Comparison of ENCODE assay signal across 1 cellular context in genomic region chr19:12720296-12720695, GRCh38.
TF ChIP-seq lines count a peak whose summit lies in the region.

No MANE protein-coding gene starts in this region.

TF ChIP-seq in WTC11, 78 proteins besides CTCF, POLR2A, EP300 and RAD21 (continued from another document):
- TF ChIP-seq ARID4B (CRISPR knock-in tag; IDR thresholded peaks at IDR 0.05; ENCODE audit: borderline replicate concordance) (no peak), SP1 (CRISPR knock-in tag; conservative IDR thresholded peaks at IDR 0.05) (no peak), E2F4 (CRISPR knock-in tag; IDR thresholded peaks at IDR 0.05; ENCODE audit: borderline replicate concordance, low read depth) (no peak)
